28 cellular contexts compared by ENCODE assay signal in genomic region chr18:38886235-38886634, GRCh38.
"Had no signal": no experiment of that assay in that cellular context is flagged by ENCODE, and none has a peak within 500 bp of the region (broad histone marks: within the 10 kb centered on the region; RNA-seq: fewer than 3 reads in every experiment).

No MANE protein-coding gene starts in this region.

- ATAC-seq: natural killer cell treated with Interleukin-12 subunit alpha and Interleukin-12 subunit beta and Interleukin-15 and Interleukin-18, amount 100 ng/mL, for 72 hours; psoas muscle; right cardiac atrium; right lobe of liver; stimulated activated naive B cell treated with anti-CD40 and anti-IgM and Interleukin-4, amounts not matched to agents 10 μg/mL and 1 μg/mL and 100 μg/mL, for 72 hours had no signal

- H3K79me2 ChIP-seq: parathyroid adenoma had no signal

- H3K4me1 ChIP-seq: parathyroid adenoma, psoas muscle, right lobe of liver, sigmoid colon, stomach, thyroid gland, tibial nerve, upper lobe of left lung, vagina had no signal

- H3K27me3 Mint-ChIP-seq: natural killer cell treated with Interleukin-12 subunit alpha and Interleukin-12 subunit beta and Interleukin-15 and Interleukin-18, amount 100 ng/mL, for 72 hours; stimulated activated naive B cell treated with anti-CD40 and anti-IgM and Interleukin-4, amounts not matched to agents 10 μg/mL and 1 μg/mL and 100 μg/mL, for 72 hours; stimulated activated naive CD8-positive, alpha-beta T cell treated with anti-CD3 and anti-CD28 coated beads, Interleukin-15, Interleukin-2, amounts not matched to agents 100 ng/mL and 50 ng/mL, for 24 hours had no signal

- H2AFZ ChIP-seq: parathyroid adenoma had no signal

- H3K9me3 Mint-ChIP-seq: nephron progenitor cell; neural crest cell; stimulated activated naive CD8-positive, alpha-beta T cell treated with anti-CD3 and anti-CD28 coated beads, Interleukin-15, Interleukin-2, amounts not matched to agents 100 ng/mL and 50 ng/mL, for 24 hours had no signal

- H3K9me3 ChIP-seq: ovary, psoas muscle, right lobe of liver, sigmoid colon, stomach, thoracic aorta, thyroid gland, tibial nerve, upper lobe of left lung, vagina had no signal

- H3K27me3 ChIP-seq: ovary, right lobe of liver, sigmoid colon, stomach, thyroid gland, tibial nerve, upper lobe of left lung, vagina had no signal

- H3K4me3 Mint-ChIP-seq: natural killer cell treated with Interleukin-12 subunit alpha and Interleukin-12 subunit beta and Interleukin-15 and Interleukin-18, amount 100 ng/mL, for 72 hours; nephron progenitor cell; neural crest cell; stimulated activated effector memory CD8-positive, alpha-beta T cell treated with anti-CD3 and anti-CD28 coated beads, Interleukin-12 subunit alpha, Interleukin-12 subunit beta, amount 100 ng/mL, for 72 hours; stimulated activated naive B cell treated with anti-CD40 and anti-IgM and Interleukin-4, amounts not matched to agents 10 μg/mL and 1 μg/mL and 100 μg/mL, for 72 hours; stimulated activated naive CD8-positive, alpha-beta T cell treated with anti-CD3 and anti-CD28 coated beads, Interleukin-15, Interleukin-2, amounts not matched to agents 100 ng/mL and 50 ng/mL, for 24 hours had no signal

- H3K36me3 Mint-ChIP-seq: natural killer cell treated with Interleukin-12 subunit alpha and Interleukin-12 subunit beta and Interleukin-15 and Interleukin-18, amount 100 ng/mL, for 72 hours; stimulated activated effector memory CD8-positive, alpha-beta T cell treated with anti-CD3 and anti-CD28 coated beads, Interleukin-12 subunit alpha, Interleukin-12 subunit beta, amount 100 ng/mL, for 72 hours; stimulated activated naive B cell treated with anti-CD40 and anti-IgM and Interleukin-4, amounts not matched to agents 10 μg/mL and 1 μg/mL and 100 μg/mL, for 72 hours had no signal

- H3K4me1 Mint-ChIP-seq: nephron progenitor cell; neural crest cell; stimulated activated effector memory CD8-positive, alpha-beta T cell treated with anti-CD3 and anti-CD28 coated beads, Interleukin-12 subunit alpha, Interleukin-12 subunit beta, amount 100 ng/mL, for 72 hours; stimulated activated naive B cell treated with anti-CD40 and anti-IgM and Interleukin-4, amounts not matched to agents 10 μg/mL and 1 μg/mL and 100 μg/mL, for 72 hours had no signal

- H3K4me3 ChIP-seq: ovary, psoas muscle, right lobe of liver, sigmoid colon, stomach, thoracic aorta, thyroid gland, tibial nerve, upper lobe of left lung, vagina had no signal

- H3K36me3 ChIP-seq: ovary, right lobe of liver, sigmoid colon, stomach, thoracic aorta, thyroid gland, tibial nerve, upper lobe of left lung, vagina had no signal

- H3K27ac Mint-ChIP-seq: natural killer cell treated with Interleukin-12 subunit alpha and Interleukin-12 subunit beta and Interleukin-15 and Interleukin-18, amount 100 ng/mL, for 72 hours; nephron progenitor cell; progenitor cell of endocrine pancreas; stimulated activated effector memory CD8-positive, alpha-beta T cell treated with anti-CD3 and anti-CD28 coated beads, Interleukin-12 subunit alpha, Interleukin-12 subunit beta, amount 100 ng/mL, for 72 hours; stimulated activated naive B cell treated with anti-CD40 and anti-IgM and Interleukin-4, amounts not matched to agents 10 μg/mL and 1 μg/mL and 100 μg/mL, for 72 hours; stimulated activated naive CD8-positive, alpha-beta T cell treated with anti-CD3 and anti-CD28 coated beads, Interleukin-15, Interleukin-2, amounts not matched to agents 100 ng/mL and 50 ng/mL, for 24 hours had no signal

- DNase-seq: nephron progenitor cell; occipital lobe; ovary; posterior cingulate gyrus; psoas muscle; right cardiac atrium; right lobe of liver; sigmoid colon; small intestine; stimulated activated CD4-positive, alpha-beta T cell treated with anti-CD3 and anti-CD28 coated beads, Interleukin-15, amount 100 ng/mL, for 24 hours; stimulated activated CD4-positive, alpha-beta T cell treated with anti-CD3 and anti-CD28 coated beads, Interleukin-2, amount 100 ng/mL, for 24 hours; stimulated activated CD4-positive, alpha-beta T cell treated with anti-CD3 and anti-CD28 coated beads, Interleukin-2, amount 100 ng/mL, for 48 hours; stimulated activated CD4-positive, alpha-beta T cell treated with anti-CD3 and anti-CD28 coated beads, Interleukin-4, amount 100 ng/mL, for 24 hours; stimulated activated naive B cell treated with anti-CD40 and anti-IgM and Interleukin-4, amounts not matched to agents 10 μg/mL and 1 μg/mL and 100 μg/mL, for 72 hours; stimulated activated naive CD4-positive, alpha-beta T cell treated with Interleukin-2 at 50 U/mL for 16 hours; stomach; thyroid gland; trophoblast cell; upper lobe of left lung had no signal

- H3K27ac ChIP-seq: ovary, parathyroid adenoma, psoas muscle, right lobe of liver, sigmoid colon, stomach, thoracic aorta, thyroid gland, tibial nerve, upper lobe of left lung, vagina had no signal
